Comparison of ENCODE assay signal across 2 cellular contexts in the genomic region with DNA sequence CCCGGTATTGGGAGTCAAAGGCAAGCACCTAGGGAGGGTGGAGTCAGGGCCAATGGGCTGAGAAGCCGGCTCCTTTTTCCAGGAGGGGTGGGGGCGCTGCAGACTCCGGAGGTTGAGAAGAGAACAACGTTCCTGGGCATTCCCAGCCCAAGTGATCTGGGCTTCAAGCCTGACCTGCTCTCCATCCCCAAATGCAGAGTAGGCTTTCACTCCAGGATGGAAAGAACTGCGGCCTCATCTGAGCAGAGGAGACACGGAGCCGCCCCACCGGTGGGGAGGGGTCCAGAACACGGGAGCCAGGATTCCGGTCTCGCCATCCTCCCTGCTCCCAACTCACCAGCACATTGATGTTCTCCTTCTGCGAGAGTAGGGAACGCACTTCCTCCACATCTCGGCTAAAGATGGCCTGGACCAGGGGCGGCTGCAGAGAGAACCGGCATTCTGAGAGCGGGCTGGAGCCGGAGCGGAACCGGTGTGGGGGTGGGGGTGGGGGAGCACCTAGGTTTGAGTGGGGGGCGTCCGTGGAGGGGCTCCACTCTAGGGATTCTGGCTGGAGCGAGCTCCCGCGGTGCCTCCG.
TF ChIP-seq lines count a peak whose summit lies in the region.

No MANE protein-coding gene starts in this region.

TF ChIP-seq in GM23338, 12 proteins besides CTCF, POLR2A, EP300 and RAD21 (continued from another document):
- TF ChIP-seq JUNB (IDR thresholded peaks at IDR 0.05; ENCODE audit: unreplicated experiment) (no peak), EZH2phosphoT487 (IDR thresholded peaks at IDR 0.05; ENCODE audit: unreplicated experiment) (no peak), CREB1 (CRISPR knock-in tag; IDR thresholded peaks at IDR 0.05; ENCODE audit: low read depth) (no peak)

TF ChIP-seq in HepG2, 621 proteins besides CTCF, POLR2A, EP300 and RAD21 (continued from another document):
- TF ChIP-seq DPF2 (CRISPR knock-in tag; IDR thresholded peaks at IDR 0.05; ENCODE audit: borderline replicate concordance, low read depth) (no peak), ATF6 (CRISPR knock-in tag; conservative IDR thresholded peaks at IDR 0.05) (no peak), ZNF350 (CRISPR knock-in tag; IDR thresholded peaks at IDR 0.05; ENCODE audit: borderline replicate concordance, low read depth) (0 out of 2 replicates have a peak, but pooled peaks have one; percentile 24), KDM5B (CRISPR knock-in tag; IDR thresholded peaks at IDR 0.05; ENCODE audit: borderline replicate concordance) (no peak), ZBTB20 (CRISPR knock-in tag; IDR thresholded peaks at IDR 0.05; ENCODE audit: borderline replicate concordance, low read depth) (no peak), ZFY (CRISPR knock-in tag; IDR thresholded peaks at IDR 0.05) (no peak), ZNF768 (CRISPR knock-in tag; IDR thresholded peaks at IDR 0.05) (no peak), KLF9 (CRISPR knock-in tag; IDR thresholded peaks at IDR 0.05; ENCODE audit: low read depth) (no peak), ZEB1 (IDR thresholded peaks at IDR 0.05; ENCODE audit: insufficient replicate concordance, low read depth) (no peak), RBFOX2 (IDR thresholded peaks at IDR 0.05; ENCODE audit: low read depth, low read length) (no peak), ZNF430 (CRISPR knock-in tag; IDR thresholded peaks at IDR 0.05) (peak; percentile 31; the same call in 1 of the 2 replicates), ZNF335 (CRISPR knock-in tag; IDR thresholded peaks at IDR 0.05) (no peak), ZNF234 (CRISPR knock-in tag; conservative IDR thresholded peaks at IDR 0.05) (no peak), ZNF644 (CRISPR knock-in tag; IDR thresholded peaks at IDR 0.05; ENCODE audit: low read depth) (no peak), ZNF431 (CRISPR knock-in tag; IDR thresholded peaks at IDR 0.05; ENCODE audit: borderline replicate concordance, low read depth) (no peak), MEF2D (CRISPR knock-in tag; IDR thresholded peaks at IDR 0.05) (no peak), EHMT2 (IDR thresholded peaks at IDR 0.05; ENCODE audit: borderline replicate concordance, low read depth, low read length) (no peak)
- TF ChIP-seq, protein P1, sequence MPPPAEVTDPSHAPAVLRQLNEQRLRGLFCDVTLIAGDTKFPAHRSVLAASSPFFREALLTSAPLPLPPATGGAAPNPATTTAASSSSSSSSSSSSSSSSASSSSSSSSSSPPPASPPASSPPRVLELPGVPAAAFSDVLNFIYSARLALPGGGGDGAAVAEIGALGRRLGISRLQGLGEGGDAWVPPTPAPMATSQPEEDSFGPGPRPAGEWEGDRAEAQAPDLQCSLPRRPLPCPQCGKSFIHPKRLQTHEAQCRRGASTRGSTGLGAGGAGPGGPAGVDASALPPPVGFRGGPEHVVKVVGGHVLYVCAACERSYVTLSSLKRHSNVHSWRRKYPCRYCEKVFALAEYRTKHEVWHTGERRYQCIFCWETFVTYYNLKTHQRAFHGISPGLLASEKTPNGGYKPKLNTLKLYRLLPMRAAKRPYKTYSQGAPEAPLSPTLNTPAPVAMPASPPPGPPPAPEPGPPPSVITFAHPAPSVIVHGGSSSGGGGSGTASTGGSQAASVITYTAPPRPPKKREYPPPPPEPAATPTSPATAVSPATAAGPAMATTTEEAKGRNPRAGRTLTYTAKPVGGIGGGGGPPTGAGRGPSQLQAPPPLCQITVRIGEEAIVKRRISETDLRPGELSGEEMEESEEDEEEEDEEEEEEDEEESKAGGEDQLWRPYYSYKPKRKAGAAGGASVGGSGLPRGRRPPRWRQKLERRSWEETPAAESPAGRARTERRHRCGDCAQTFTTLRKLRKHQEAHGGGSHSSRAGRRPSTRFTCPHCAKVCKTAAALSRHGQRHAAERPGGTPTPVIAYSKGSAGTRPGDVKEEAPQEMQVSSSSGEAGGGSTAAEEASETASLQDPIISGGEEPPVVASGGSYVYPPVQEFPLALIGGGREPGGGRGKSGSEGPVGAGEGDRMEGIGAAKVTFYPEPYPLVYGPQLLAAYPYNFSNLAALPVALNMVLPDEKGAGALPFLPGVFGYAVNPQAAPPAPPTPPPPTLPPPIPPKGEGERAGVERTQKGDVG (CRISPR knock-in tag; IDR thresholded peaks at IDR 0.05; ENCODE audit: borderline replicate concordance), result 0 out of 2 replicates have a peak, but pooled peaks have one; percentile 27
- TF ChIP-seq, protein P2, sequence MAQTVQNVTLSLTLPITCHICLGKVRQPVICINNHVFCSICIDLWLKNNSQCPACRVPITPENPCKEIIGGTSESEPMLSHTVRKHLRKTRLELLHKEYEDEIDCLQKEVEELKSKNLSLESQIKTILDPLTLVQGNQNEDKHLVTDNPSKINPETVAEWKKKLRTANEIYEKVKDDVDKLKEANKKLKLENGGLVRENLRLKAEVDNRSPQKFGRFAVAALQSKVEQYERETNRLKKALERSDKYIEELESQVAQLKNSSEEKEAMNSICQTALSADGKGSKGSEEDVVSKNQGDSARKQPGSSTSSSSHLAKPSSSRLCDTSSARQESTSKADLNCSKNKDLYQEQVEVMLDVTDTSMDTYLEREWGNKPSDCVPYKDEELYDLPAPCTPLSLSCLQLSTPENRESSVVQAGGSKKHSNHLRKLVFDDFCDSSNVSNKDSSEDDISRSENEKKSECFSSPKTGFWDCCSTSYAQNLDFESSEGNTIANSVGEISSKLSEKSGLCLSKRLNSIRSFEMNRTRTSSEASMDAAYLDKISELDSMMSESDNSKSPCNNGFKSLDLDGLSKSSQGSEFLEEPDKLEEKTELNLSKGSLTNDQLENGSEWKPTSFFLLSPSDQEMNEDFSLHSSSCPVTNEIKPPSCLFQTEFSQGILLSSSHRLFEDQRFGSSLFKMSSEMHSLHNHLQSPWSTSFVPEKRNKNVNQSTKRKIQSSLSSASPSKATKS (CRISPR knock-in tag; IDR thresholded peaks at IDR 0.05), result no peak
- TF ChIP-seq, protein P3, sequence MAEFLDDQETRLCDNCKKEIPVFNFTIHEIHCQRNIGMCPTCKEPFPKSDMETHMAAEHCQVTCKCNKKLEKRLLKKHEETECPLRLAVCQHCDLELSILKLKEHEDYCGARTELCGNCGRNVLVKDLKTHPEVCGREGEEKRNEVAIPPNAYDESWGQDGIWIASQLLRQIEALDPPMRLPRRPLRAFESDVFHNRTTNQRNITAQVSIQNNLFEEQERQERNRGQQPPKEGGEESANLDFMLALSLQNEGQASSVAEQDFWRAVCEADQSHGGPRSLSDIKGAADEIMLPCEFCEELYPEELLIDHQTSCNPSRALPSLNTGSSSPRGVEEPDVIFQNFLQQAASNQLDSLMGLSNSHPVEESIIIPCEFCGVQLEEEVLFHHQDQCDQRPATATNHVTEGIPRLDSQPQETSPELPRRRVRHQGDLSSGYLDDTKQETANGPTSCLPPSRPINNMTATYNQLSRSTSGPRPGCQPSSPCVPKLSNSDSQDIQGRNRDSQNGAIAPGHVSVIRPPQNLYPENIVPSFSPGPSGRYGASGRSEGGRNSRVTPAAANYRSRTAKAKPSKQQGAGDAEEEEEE (CRISPR knock-in tag; IDR thresholded peaks at IDR 0.05; ENCODE audit: borderline replicate concordance), result 0 out of 2 replicates have a peak, but pooled peaks have one; percentile 36
- TF ChIP-seq, protein P4, sequence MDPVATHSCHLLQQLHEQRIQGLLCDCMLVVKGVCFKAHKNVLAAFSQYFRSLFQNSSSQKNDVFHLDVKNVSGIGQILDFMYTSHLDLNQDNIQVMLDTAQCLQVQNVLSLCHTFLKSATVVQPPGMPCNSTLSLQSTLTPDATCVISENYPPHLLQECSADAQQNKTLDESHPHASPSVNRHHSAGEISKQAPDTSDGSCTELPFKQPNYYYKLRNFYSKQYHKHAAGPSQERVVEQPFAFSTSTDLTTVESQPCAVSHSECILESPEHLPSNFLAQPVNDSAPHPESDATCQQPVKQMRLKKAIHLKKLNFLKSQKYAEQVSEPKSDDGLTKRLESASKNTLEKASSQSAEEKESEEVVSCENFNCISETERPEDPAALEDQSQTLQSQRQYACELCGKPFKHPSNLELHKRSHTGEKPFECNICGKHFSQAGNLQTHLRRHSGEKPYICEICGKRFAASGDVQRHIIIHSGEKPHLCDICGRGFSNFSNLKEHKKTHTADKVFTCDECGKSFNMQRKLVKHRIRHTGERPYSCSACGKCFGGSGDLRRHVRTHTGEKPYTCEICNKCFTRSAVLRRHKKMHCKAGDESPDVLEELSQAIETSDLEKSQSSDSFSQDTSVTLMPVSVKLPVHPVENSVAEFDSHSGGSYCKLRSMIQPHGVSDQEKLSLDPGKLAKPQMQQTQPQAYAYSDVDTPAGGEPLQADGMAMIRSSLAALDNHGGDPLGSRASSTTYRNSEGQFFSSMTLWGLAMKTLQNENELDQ (CRISPR knock-in tag; IDR thresholded peaks at IDR 0.05; ENCODE audit: borderline replicate concordance), result no peak
